In genomic region chr15:93180128-93180527, GRCh38 we compare ENCODE assay signal across 18 cellular contexts.
"Had no signal": no experiment of that assay in that cellular context is flagged by ENCODE, and none has a peak within 500 bp of the region (broad histone marks: within the 10 kb centered on the region; RNA-seq: fewer than 3 reads in every experiment).

No MANE protein-coding gene starts in this region.

- H3K27me3 ChIP-seq: right atrium auricular region, transverse colon had no signal

- H3K4me3 Mint-ChIP-seq: activated CD4-positive, alpha-beta T cell treated with anti-CD3 and anti-CD28 coated beads, Interleukin-2, amount 10 ng/mL, durations not matched to agents 7 days and 5 days; activated T-helper 17 cell treated with anti-CD3 and anti-CD28 coated beads, Interleukin-2, amount 50 U/mL, for 72 hours; effector memory CD8-positive, alpha-beta T cell; naive thymus-derived CD8-positive, alpha-beta T cell had no signal

- H3K4me1 ChIP-seq: right atrium auricular region had no signal

- H3K4me3 ChIP-seq: right atrium auricular region, skin epidermis, transverse colon had no signal

- H3K9me3 ChIP-seq: right atrium auricular region, transverse colon had no signal

- H3K4me1 Mint-ChIP-seq: activated CD4-positive, alpha-beta T cell treated with anti-CD3 and anti-CD28 coated beads, Interleukin-2, amount 10 ng/mL, durations not matched to agents 7 days and 5 days; activated T-helper 17 cell treated with anti-CD3 and anti-CD28 coated beads, Interleukin-2, amount 50 U/mL, for 72 hours had no signal

- ATAC-seq: activated T-helper 17 cell treated with anti-CD3 and anti-CD28 coated beads, Interleukin-2, amount 50 U/mL, for 72 hours; effector memory CD8-positive, alpha-beta T cell; naive thymus-derived CD8-positive, alpha-beta T cell had no signal

- H3K27ac ChIP-seq: right atrium auricular region, skin epidermis, transverse colon had no signal

- H3K9me3 Mint-ChIP-seq: activated CD4-positive, alpha-beta T cell treated with anti-CD3 and anti-CD28 coated beads, Interleukin-2, amount 10 ng/mL, durations not matched to agents 7 days and 5 days; activated T-helper 17 cell treated with anti-CD3 and anti-CD28 coated beads, Interleukin-2, amount 50 U/mL, for 72 hours; effector memory CD8-positive, alpha-beta T cell; naive thymus-derived CD8-positive, alpha-beta T cell had no signal

- H3K36me3 ChIP-seq: right atrium auricular region, transverse colon had no signal

- DNase-seq: activated CD4-positive, alpha-beta T cell treated with anti-CD3 and anti-CD28 coated beads, Interleukin-2, amount 10 ng/mL, durations not matched to agents 7 days and 5 days; activated naive CD4-positive, alpha-beta T cell treated with Interleukin-2 at 50 U/mL for 16 hours; aorta; cerebellar nuclear complex; effector memory CD8-positive, alpha-beta T cell; foreskin melanocyte; kidney glomerular epithelial cell; mesenchymal stem cell; naive thymus-derived CD8-positive, alpha-beta T cell; stimulated activated CD4-positive, alpha-beta T cell treated with anti-CD3 and anti-CD28 coated beads, Interleukin-15, amount 100 ng/mL, for 24 hours; stimulated activated CD4-positive, alpha-beta T cell treated with anti-CD3 and anti-CD28 coated beads, Interleukin-4, amount 100 ng/mL, for 1 hour; stimulated activated naive CD4-positive, alpha-beta T cell treated with Interleukin-2 at 50 U/mL for 16 hours; substantia nigra; T-helper 2 cell; transverse colon had no signal

- H3K27ac Mint-ChIP-seq: activated CD4-positive, alpha-beta T cell treated with anti-CD3 and anti-CD28 coated beads, Interleukin-2, amount 10 ng/mL, durations not matched to agents 7 days and 5 days; activated T-helper 17 cell treated with anti-CD3 and anti-CD28 coated beads, Interleukin-2, amount 50 U/mL, for 72 hours had no signal
